In genomic region chr6:13541496-13541895, GRCh38 we compare ENCODE assay signal across 35 cellular contexts.
"Had no signal": no experiment of that assay in that cellular context is flagged by ENCODE, and none has a peak within 500 bp of the region (broad histone marks: within the 10 kb centered on the region; RNA-seq: fewer than 3 reads in every experiment).

No MANE protein-coding gene starts in this region.

- H3K27ac ChIP-seq: KMS-11 had no signal

- H3K27me3 ChIP-seq: MG63 had no signal

- H3K9ac ChIP-seq: KMS-11 had no signal

- DNase-seq: Karpas-422, Kasumi-1, MG63, MM.1S, MV-4-11, NCI-H1048, NCI-H1092, NCI-H1092 treated with DMSO at 0.1 percent for 48 hours, NCI-H1105, NCI-H1105 treated with DMSO at 0.1 percent for 48 hours, NCI-H1417, NCI-H1417 treated with DMSO at 0.1 percent for 48 hours, NCI-H1436, NCI-H1436 treated with DMSO at 0.1 percent for 48 hours, NCI-H146, NCI-H1694, NCI-H1694 treated with DMSO at 0.1 percent for 48 hours, NCI-H187, NCI-H187 treated with DMSO at 0.1 percent for 48 hours, NCI-H1930, NCI-H2029, NCI-H2029 treated with DMSO at 0.1 percent for 48 hours, NCI-H2081, NCI-H2081 treated with DMSO at 0.1 percent for 48 hours, NCI-H2107, NCI-H2171, NCI-H2171 treated with DMSO at 0.1 percent for 48 hours, NCI-H2227 treated with DMSO at 0.1 percent for 48 hours, NCI-H226, NCI-H345, NCI-H446, NCI-H446 treated with DMSO at 0.1 percent for 48 hours, NCI-H510A, NCI-H510A treated with DMSO at 0.1 percent for 48 hours had no signal

- H3K9me3 ChIP-seq: MG63 had no signal

- H3K4me3 ChIP-seq: MG63 had no signal

- H3K36me3 ChIP-seq: MG63 had no signal

- H3K4me2 ChIP-seq: KMS-11 had no signal
